13 cellular contexts compared by ENCODE assay signal in genomic region chr2:3476386-3477033, GRCh38. TPM values are rescaled to one million over a fixed set of nuclear protein-coding genes. Genes with fewer than 3 reads are reported as not detected.
A peak's percentile ranks its signal among the peaks of the same experiment; 100 is the strongest.
DNase-seq lines count a peak whose midpoint lies in the region; ATAC-seq and TF ChIP-seq lines count a peak whose summit lies in the region.
"Had no signal": no experiment of that assay in that cellular context is flagged by ENCODE, and none has a peak within 500 bp of the region (broad histone marks: within the 10 kb centered on the region; RNA-seq: fewer than 3 reads in every experiment).

No MANE protein-coding gene starts in this region.

- no peaks in the 10 kb centered on the region for H3K27me3 Mint-ChIP-seq in osteocyte (ENCODE audit: unreplicated experiment)
- H3K27me3 Mint-ChIP-seq in activated CD4-positive, alpha-beta memory T cell treated with anti-CD3 and anti-CD28 coated beads, Interleukin-2, amount 10 ng/mL, durations not matched to agents 7 days and 5 days = no peaks in the 10 kb centered on the region
- H3K27me3 Mint-ChIP-seq: activated naive CD4-positive, alpha-beta T cell treated with anti-CD3 and anti-CD28 coated beads, Interleukin-2, amount 50 U/mL, for 24 hours had no signal

- peak overlapping the region; percentile 41 for H3K27ac Mint-ChIP-seq in osteocyte (ENCODE audit: unreplicated experiment)
- H3K27ac Mint-ChIP-seq in activated CD4-positive, alpha-beta memory T cell treated with anti-CD3 and anti-CD28 coated beads, Interleukin-2, amount 10 ng/mL, durations not matched to agents 7 days and 5 days = no peak overlapping the region

- no peak for TF ChIP-seq EP300 in gastroesophageal sphincter (IDR thresholded peaks at IDR 0.05)

- peak overlapping the region; percentile 19; the same call in 1 of the 2 replicates for H3K9ac ChIP-seq in BLaER1

- TF ChIP-seq POLR2A in gastroesophageal sphincter (IDR thresholded peaks at IDR 0.05) = no peak

- H3K36me3 Mint-ChIP-seq in osteocyte (ENCODE audit: unreplicated experiment) = peaks cover 27% of the 10 kb centered on the region
- H3K36me3 Mint-ChIP-seq in activated CD4-positive, alpha-beta memory T cell treated with anti-CD3 and anti-CD28 coated beads, Interleukin-2, amount 10 ng/mL, durations not matched to agents 7 days and 5 days (ENCODE audit: low read depth) = peaks cover 15% of the 10 kb centered on the region

- TF ChIP-seq CTCF in gastroesophageal sphincter (IDR thresholded peaks at IDR 0.05) (no peak), osteocyte (IDR thresholded peaks at IDR 0.05) (no peak), left lung (IDR thresholded peaks at IDR 0.05) (no peak), GM20000 (IDR thresholded peaks at IDR 0.05; ENCODE audit: extremely low read depth, missing control alignments) (no peak)

- CTCF ChIA-PET in activated CD4-positive, alpha-beta memory T cell treated with anti-CD3 and anti-CD28 coated beads, Interleukin-2, amount 10 ng/mL, durations not matched to agents 7 days and 5 days (lab: Charles Lee) = no interaction called here

- no peak overlapping the region for H3K4me3 Mint-ChIP-seq in osteocyte (ENCODE audit: unreplicated experiment)
- H3K4me3 Mint-ChIP-seq in activated CD4-positive, alpha-beta memory T cell treated with anti-CD3 and anti-CD28 coated beads, Interleukin-2, amount 10 ng/mL, durations not matched to agents 7 days and 5 days = no peak overlapping the region
- H3K4me3 Mint-ChIP-seq: activated naive CD4-positive, alpha-beta T cell treated with anti-CD3 and anti-CD28 coated beads, Interleukin-2, amount 50 U/mL, for 24 hours had no signal

- intact Hi-C loops in left lung (cut with DNase I) = no loop called here

- H3K9me3 ChIP-seq in BLaER1 (no peaks in the 10 kb centered on the region), gastroesophageal sphincter (no peaks in the 10 kb centered on the region), left lung (no peaks in the 10 kb centered on the region)

- peaks cover 1% of the 10 kb centered on the region for H3K4me1 Mint-ChIP-seq in osteocyte (ENCODE audit: unreplicated experiment)
- H3K4me1 Mint-ChIP-seq in activated CD4-positive, alpha-beta memory T cell treated with anti-CD3 and anti-CD28 coated beads, Interleukin-2, amount 10 ng/mL, durations not matched to agents 7 days and 5 days = no peaks in the 10 kb centered on the region

- peak overlapping the region; percentile 25; the same call in 1 of the 2 replicates for H3K4me2 ChIP-seq in BLaER1

- DNase-seq in osteocyte (ENCODE audit: extremely low spot score, unreplicated experiment) (no peak), left lung (no peak), GM20000 (ENCODE audit: low spot score) (no peak)
- DNase-seq in stimulated activated naive CD4-positive, alpha-beta T cell treated with Interleukin-2 at 50 U/mL for 16 hours (lab: John Stamatoyannopoulos, UW) = no peak
- no peak for DNase-seq in activated CD4-positive, alpha-beta memory T cell treated with anti-CD3 and anti-CD28 coated beads, Interleukin-2, amount 10 ng/mL, durations not matched to agents 7 days and 5 days
- DNase-seq: MM.1S, NCI-H446, PC-3, T1000 had no signal

- peaks cover 62% of the 10 kb centered on the region for H3K36me3 ChIP-seq in BLaER1
- peaks cover 0 to 75% of the 10 kb centered on the region in 2 donors for H3K36me3 ChIP-seq in gastroesophageal sphincter
- H3K36me3 ChIP-seq in left lung = peaks cover 0 to 91% of the 10 kb centered on the region in 2 donors

- H3K4me3 ChIP-seq in BLaER1 = no peak overlapping the region
- no peak overlapping the region for H3K4me3 ChIP-seq in gastroesophageal sphincter
- no peak overlapping the region for H3K4me3 ChIP-seq in left lung

- ATAC-seq in gastroesophageal sphincter = no peak
- no peak for ATAC-seq in left lung
- ATAC-seq: PC-3 had no signal

- no peaks in the 10 kb centered on the region for H4K20me1 ChIP-seq in BLaER1

- H3K4me1 ChIP-seq in BLaER1 (peaks cover 34% of the 10 kb centered on the region), gastroesophageal sphincter (peaks cover 0 to 22% (median 2%) of the 10 kb centered on the region in 3 donors), left lung (no peaks in the 10 kb centered on the region)

- 67 to 75% methylated on average over 3 to 8 of the region's 14 CpGs for WGBS in gastroesophageal sphincter (ENCODE audit: low coverage in 1 of 2), 2 donors

- POLR2A ChIA-PET in activated CD4-positive, alpha-beta memory T cell treated with anti-CD3 and anti-CD28 coated beads, Interleukin-2, amount 10 ng/mL, durations not matched to agents 7 days and 5 days (lab: Charles Lee) = no interaction called here

- H3K27me3 ChIP-seq in BLaER1 = no peaks in the 10 kb centered on the region
- no peaks in the 10 kb centered on the region for H3K27me3 ChIP-seq in gastroesophageal sphincter
- no peaks in the 10 kb centered on the region for H3K27me3 ChIP-seq in left lung

- H3K27ac ChIP-seq in BLaER1 (0 out of 2 replicates have a peak overlapping the region, but pooled peaks have one; percentile 18), angular gyrus (ENCODE audit: low read depth, low read length) (peak overlapping the region; percentile 97), gastroesophageal sphincter (peak overlapping the region in 3 of 4 donors; percentile 37 to 57 (median 37)), left lung (no peak overlapping the region)

- H3K9me3 Mint-ChIP-seq in osteocyte (ENCODE audit: unreplicated experiment) = no peaks in the 10 kb centered on the region
- no peaks in the 10 kb centered on the region for H3K9me3 Mint-ChIP-seq in activated CD4-positive, alpha-beta memory T cell treated with anti-CD3 and anti-CD28 coated beads, Interleukin-2, amount 10 ng/mL, durations not matched to agents 7 days and 5 days
- H3K9me3 Mint-ChIP-seq: activated naive CD4-positive, alpha-beta T cell treated with anti-CD3 and anti-CD28 coated beads, Interleukin-2, amount 50 U/mL, for 24 hours had no signal

RNA-seq across cellular contexts. Expression of gene ADI1, which starts 42.8 kb away (rescaled TPM):
- 100 to 1,000 TPM in 1 of 4 donors, 10 to 100 TPM in 3; 61.9 to 106 (median 82.9) TPM for total RNA-seq in gastroesophageal sphincter
- total RNA-seq in osteocyte = 48.5 and 54.0 TPM in 2 replicates
- 10 to 100 TPM; 72.0 to 83.8 TPM for total RNA-seq in left lung
- total RNA-seq in activated CD4-positive, alpha-beta memory T cell treated with anti-CD3 and anti-CD28 coated beads, Interleukin-2, amount 10 ng/mL, durations not matched to agents 7 days and 5 days = 10 to 100 TPM; 28.5 to 34.1 TPM

Comparison
In these comparisons a context has a peak if more than half of its experiments do, and no peak if none do; other contexts are left out.
1. H3K27ac ChIP-seq: peak in BLaER1 (single experiment), angular gyrus (single experiment) and gastroesophageal sphincter (3 of 4); none in left lung (0 of 2).